ENCODE assay signal across 11 cellular contexts in the genomic region with DNA sequence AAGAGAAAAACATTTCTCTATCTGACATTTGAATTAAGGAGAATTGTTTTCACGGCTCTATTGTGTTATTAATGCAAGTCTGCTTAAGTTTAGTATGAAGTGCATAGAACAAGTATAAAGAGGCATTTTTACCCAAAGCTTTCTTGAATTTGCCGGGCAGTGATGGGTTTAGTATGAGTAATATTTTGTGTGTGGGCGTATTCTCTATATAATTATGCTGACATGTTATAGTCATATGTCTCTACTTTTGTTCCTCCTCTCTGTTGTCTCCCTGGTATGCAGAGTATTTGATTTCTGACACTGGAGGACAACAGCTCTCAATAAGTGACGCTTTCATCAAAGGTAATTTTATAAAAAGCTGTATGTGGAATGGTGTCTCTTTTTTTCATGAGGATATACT.
DNase-seq lines count a peak whose midpoint lies in the region; ATAC-seq lines count a peak whose summit lies in the region.
"Had no signal": no experiment of that assay in that cellular context is flagged by ENCODE, and none has a peak within 500 bp of the region (broad histone marks: within the 10 kb centered on the region; RNA-seq: fewer than 3 reads in every experiment).

No MANE protein-coding gene starts in this region.

- H3K4me1 ChIP-seq in adipocyte (ENCODE audit: control insufficient read depth, insufficient read depth, low read length) = peaks cover 15% of the 10 kb centered on the region

- H3K27me3 ChIP-seq in adipocyte (replicated peaks; ENCODE audit: control insufficient read depth, insufficient read depth, low read length) = no peaks in the 10 kb centered on the region
- H3K27me3 ChIP-seq: heart left ventricle had no signal

- ATAC-seq in GM19328 (IDR thresholded peaks at IDR 0.05; ENCODE audit: unreplicated experiment) (peak; percentile 46), HG03025 (IDR thresholded peaks at IDR 0.05; ENCODE audit: low FRiP score, unreplicated experiment) (peak; percentile 32)
- ATAC-seq: heart left ventricle had no signal

- no peaks in the 10 kb centered on the region for H3K9me3 ChIP-seq in adipocyte (ENCODE audit: control insufficient read depth, low read length)
- H3K9me3 ChIP-seq: heart left ventricle had no signal

- peak; percentile 44 for DNase-seq in GM03348 (ENCODE audit: low spot score)
- DNase-seq in adipocyte (ENCODE audit: low read depth) = peak; percentile 48
- no peak for DNase-seq in NCI-H2227 (lab: John Stamatoyannopoulos, UW; ENCODE audit: unreplicated experiment)
- DNase-seq in activated effector memory CD4-positive, alpha-beta T cell treated with anti-CD3 and anti-CD28 coated beads, Interleukin-2, amount 50 U/mL, for 16 hours = no peak
- DNase-seq in activated naive CD4-positive, alpha-beta T cell treated with Interleukin-2 at 50 U/mL for 16 hours = no peak
- DNase-seq in kidney tubule cell (ENCODE audit: low spot score) = no peak
- DNase-seq: Calu3, heart left ventricle, NCI-H446 treated with DMSO at 0.1 percent for 48 hours had no signal

- peaks cover 12% of the 10 kb centered on the region for H3K36me3 ChIP-seq in adipocyte (ENCODE audit: control insufficient read depth, insufficient read depth, low read length, severe bottlenecking)

- no peak overlapping the region for H3K9ac ChIP-seq in adipocyte (ENCODE audit: low read length)

- H3K4me3 ChIP-seq in adipocyte (ENCODE audit: low read length) = no peak overlapping the region
- H3K4me3 ChIP-seq: heart left ventricle had no signal

Comparison
In these comparisons a context has a peak if more than half of its experiments do, and no peak if none do; other contexts are left out.
1. DNase-seq: peak in GM03348 (single experiment) and adipocyte (single experiment); none in NCI-H2227 (single experiment), activated effector memory CD4-positive, alpha-beta T cell treated with anti-CD3 and anti-CD28 coated beads, Interleukin-2, amount 50 U/mL, for 16 hours (single experiment), activated naive CD4-positive, alpha-beta T cell treated with Interleukin-2 at 50 U/mL for 16 hours (single experiment) and kidney tubule cell (single experiment).